1 cellular context compared by ENCODE assay signal in genomic region chr6:41167173-41167963, GRCh38.
TF ChIP-seq lines count a peak whose summit lies in the region.

No MANE protein-coding gene starts in this region.

TF ChIP-seq in SK-N-SH, 30 proteins besides CTCF, POLR2A, EP300 and RAD21 (continued from another document):
- TF ChIP-seq, protein P1, sequence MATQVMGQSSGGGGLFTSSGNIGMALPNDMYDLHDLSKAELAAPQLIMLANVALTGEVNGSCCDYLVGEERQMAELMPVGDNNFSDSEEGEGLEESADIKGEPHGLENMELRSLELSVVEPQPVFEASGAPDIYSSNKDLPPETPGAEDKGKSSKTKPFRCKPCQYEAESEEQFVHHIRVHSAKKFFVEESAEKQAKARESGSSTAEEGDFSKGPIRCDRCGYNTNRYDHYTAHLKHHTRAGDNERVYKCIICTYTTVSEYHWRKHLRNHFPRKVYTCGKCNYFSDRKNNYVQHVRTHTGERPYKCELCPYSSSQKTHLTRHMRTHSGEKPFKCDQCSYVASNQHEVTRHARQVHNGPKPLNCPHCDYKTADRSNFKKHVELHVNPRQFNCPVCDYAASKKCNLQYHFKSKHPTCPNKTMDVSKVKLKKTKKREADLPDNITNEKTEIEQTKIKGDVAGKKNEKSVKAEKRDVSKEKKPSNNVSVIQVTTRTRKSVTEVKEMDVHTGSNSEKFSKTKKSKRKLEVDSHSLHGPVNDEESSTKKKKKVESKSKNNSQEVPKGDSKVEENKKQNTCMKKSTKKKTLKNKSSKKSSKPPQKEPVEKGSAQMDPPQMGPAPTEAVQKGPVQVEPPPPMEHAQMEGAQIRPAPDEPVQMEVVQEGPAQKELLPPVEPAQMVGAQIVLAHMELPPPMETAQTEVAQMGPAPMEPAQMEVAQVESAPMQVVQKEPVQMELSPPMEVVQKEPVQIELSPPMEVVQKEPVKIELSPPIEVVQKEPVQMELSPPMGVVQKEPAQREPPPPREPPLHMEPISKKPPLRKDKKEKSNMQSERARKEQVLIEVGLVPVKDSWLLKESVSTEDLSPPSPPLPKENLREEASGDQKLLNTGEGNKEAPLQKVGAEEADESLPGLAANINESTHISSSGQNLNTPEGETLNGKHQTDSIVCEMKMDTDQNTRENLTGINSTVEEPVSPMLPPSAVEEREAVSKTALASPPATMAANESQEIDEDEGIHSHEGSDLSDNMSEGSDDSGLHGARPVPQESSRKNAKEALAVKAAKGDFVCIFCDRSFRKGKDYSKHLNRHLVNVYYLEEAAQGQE (IDR thresholded peaks at IDR 0.05; ENCODE audit: low read depth, low read length), result peak; percentile 95
- TF ChIP-seq MEF2A (IDR thresholded peaks at IDR 0.05; ENCODE audit: borderline replicate concordance, low read depth), result no peak
- TF ChIP-seq FOXM1 (IDR thresholded peaks at IDR 0.05; ENCODE audit: low read depth), result no peak
- TF ChIP-seq SIN3A (IDR thresholded peaks at IDR 0.05; ENCODE audit: borderline replicate concordance, low read depth, low read length), result no peak
- TF ChIP-seq, protein P2, sequence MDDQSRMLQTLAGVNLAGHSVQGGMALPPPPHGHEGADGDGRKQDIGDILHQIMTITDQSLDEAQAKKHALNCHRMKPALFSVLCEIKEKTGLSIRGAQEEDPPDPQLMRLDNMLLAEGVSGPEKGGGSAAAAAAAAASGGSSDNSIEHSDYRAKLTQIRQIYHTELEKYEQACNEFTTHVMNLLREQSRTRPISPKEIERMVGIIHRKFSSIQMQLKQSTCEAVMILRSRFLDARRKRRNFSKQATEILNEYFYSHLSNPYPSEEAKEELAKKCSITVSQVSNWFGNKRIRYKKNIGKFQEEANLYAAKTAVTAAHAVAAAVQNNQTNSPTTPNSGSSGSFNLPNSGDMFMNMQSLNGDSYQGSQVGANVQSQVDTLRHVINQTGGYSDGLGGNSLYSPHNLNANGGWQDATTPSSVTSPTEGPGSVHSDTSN (IDR thresholded peaks at IDR 0.05), result no peak
- TF ChIP-seq FOXJ3 (CRISPR knock-in tag; IDR thresholded peaks at IDR 0.05), result no peak
- TF ChIP-seq JUND (IDR thresholded peaks at IDR 0.05), result no peak
TF ChIP-seq in SK-N-SH: peak in this region for 1.
